In genomic region chr13:102773441-102774209, GRCh38 we compare ENCODE assay signal across 8 cellular contexts. TPM values are rescaled to one million over a fixed set of nuclear protein-coding genes. Genes with fewer than 3 reads are reported as not detected.
DNase-seq lines count a peak whose midpoint lies in the region; ATAC-seq, FAIRE-seq and TF ChIP-seq lines count a peak whose summit lies in the region.

TEX30 (minus strand) TSS chr13:102773786; CDS start chr13:102770026, 3,760 bp downstream.

- H3K4me3 Mint-ChIP-seq in progenitor cell of endocrine pancreas (ENCODE audit: low read depth), result peak within 1 kb of the TSS; percentile 89

- H3K36me3 Mint-ChIP-seq in progenitor cell of endocrine pancreas (ENCODE audit: insufficient read depth), result no peaks in the 10 kb centered on the region

- H3K27me3 ChIP-seq in heart left ventricle (no peaks in the 10 kb centered on the region), upper lobe of right lung (no peaks in the 10 kb centered on the region)

- no peaks in the 10 kb centered on the region for H3K9me3 Mint-ChIP-seq in progenitor cell of endocrine pancreas (ENCODE audit: low read depth)

- 1 to 4% (median 2%) methylated on average over 18 to 85 of the region's 85 CpGs for WGBS in heart left ventricle, 4 donors

- peak within 1 kb of the TSS; percentile 51 to 87 (median 81) for H3K4me3 ChIP-seq in heart left ventricle
- peak within 1 kb of the TSS; percentile 73 for H3K4me3 ChIP-seq in upper lobe of right lung

- peaks cover 0 to 23% (median 7%) of the 10 kb centered on the region in 12 donors for H3K4me1 ChIP-seq in heart left ventricle
- peaks cover 5% of the 10 kb centered on the region for H3K4me1 ChIP-seq in upper lobe of right lung

- peak; percentile 100 for FAIRE-seq in GM12892 (lab: Jason Lieb, UNC)

- H3K27ac ChIP-seq in heart left ventricle (peak within 1 kb of the TSS; percentile 45 to 90 (median 82)), upper lobe of right lung (peak within 1 kb of the TSS; percentile 67)

- ATAC-seq in HG02642 (IDR thresholded peaks at IDR 0.05; ENCODE audit: poor library complexity, unreplicated experiment) (peak; percentile 93), heart left ventricle (peak; percentile 94 to 100 (median 100)), upper lobe of right lung (peak; percentile 99)

- peak in 2 of 12 donors; percentile 16 to 17 for TF ChIP-seq CTCF in heart left ventricle (IDR thresholded peaks at IDR 0.05)
- TF ChIP-seq CTCF in progenitor cell of endocrine pancreas (IDR thresholded peaks at IDR 0.05; ENCODE audit: unreplicated experiment), result no peak
- no peak for TF ChIP-seq CTCF in upper lobe of right lung (IDR thresholded peaks at IDR 0.05)

- peaks cover 5% of the 10 kb centered on the region for H3K4me1 Mint-ChIP-seq in progenitor cell of endocrine pancreas (ENCODE audit: low read depth)

- H3K27ac Mint-ChIP-seq in progenitor cell of endocrine pancreas, result peak within 1 kb of the TSS; percentile 91

- intact Hi-C loops in heart left ventricle (cut with DNase I), result loop anchor here in 4 of 10 donors (2.0 to 10.0 kb wide), 5 partner anchors 25 to 189 kb away; partner anchors contain the start of genes TPP2 (in 2 of the 4), BIVM (in 1 of the 4) and POGLUT2 (in 1 of the 4)
- intact Hi-C loops in upper lobe of right lung (cut with DNase I), result no loop called here

- H3K9me3 ChIP-seq in heart left ventricle (no peaks in the 10 kb centered on the region), upper lobe of right lung (no peaks in the 10 kb centered on the region)

- H3K27me3 Mint-ChIP-seq in progenitor cell of endocrine pancreas, result no peaks in the 10 kb centered on the region

- TF ChIP-seq POLR2A in GM12892 (IDR thresholded peaks at IDR 0.05; ENCODE audit: low read depth, low read length) (peak; percentile 98), heart left ventricle (IDR thresholded peaks at IDR 0.05) (peak in 1 of 2 donors; percentile 90)

- no peaks in the 10 kb centered on the region for H3K36me3 ChIP-seq in heart left ventricle
- H3K36me3 ChIP-seq in upper lobe of right lung, result no peaks in the 10 kb centered on the region

- DNase-seq in GM12892 (ENCODE audit: insufficient read length) (peak; percentile 79), NCI-H1092 treated with DMSO at 0.1 percent for 48 hours (lab: John Stamatoyannopoulos, UW) (peak; percentile 88), T-helper 1 cell (peak; percentile 70 to 88 (median 82)), amniotic epithelial cell (ENCODE audit: low read depth) (peak; percentile 70), heart left ventricle (peak; percentile 85 to 94 (median 88)), progenitor cell of endocrine pancreas (ENCODE audit: low spot score, unreplicated experiment) (peak; percentile 81), upper lobe of right lung (peak; percentile 93)

RNA-seq across cellular contexts. Expression of gene TEX30, which starts in this region (rescaled TPM):
- 23.2 TPM for polyA plus RNA-seq in GM12892 (2012; ENCODE audit: missing spikeins)
- total RNA-seq in heart left ventricle, result 10 to 100 TPM in 4 of 9 donors, 1 to 10 TPM in 5; 6.0 to 13.7 (median 9.8) TPM
- polyA plus RNA-seq in heart left ventricle, result 10 to 100 TPM; 10.2 to 12.8 TPM
- total RNA-seq in progenitor cell of endocrine pancreas, result 11.7 and 12.0 TPM in 2 replicates
- total RNA-seq in upper lobe of right lung, result 5.8 TPM

Comparison
In these comparisons a context has a peak if more than half of its experiments do, and no peak if none do; other contexts are left out.
1. Peak in every context shown above with its lines: DNase-seq, ATAC-seq, H3K4me3 ChIP-seq and H3K27ac ChIP-seq.